ENCODE assay signal across 17 cellular contexts in the genomic region with DNA sequence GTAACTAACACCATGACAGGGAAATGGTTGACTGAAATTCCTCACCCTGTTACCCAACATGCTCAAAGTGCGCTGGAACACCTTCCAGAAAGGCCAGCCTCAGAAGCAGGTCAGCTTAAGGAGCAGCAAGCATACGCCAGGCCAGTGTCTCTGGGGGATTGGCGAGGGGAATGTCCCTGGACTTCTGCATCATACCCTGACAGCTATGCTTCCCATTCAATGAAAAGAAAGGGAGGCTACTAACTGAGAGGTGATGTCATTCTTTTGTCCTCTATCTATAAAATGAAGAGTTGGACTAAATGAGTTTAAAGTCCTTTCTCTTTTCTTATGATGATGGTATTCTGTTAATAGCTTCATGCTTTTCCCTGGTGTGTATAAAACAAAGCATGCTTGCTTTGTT. TPM values are rescaled to one million over a fixed set of nuclear protein-coding genes. Genes with fewer than 3 reads are reported as not detected.
"Had no signal": no experiment of that assay in that cellular context is flagged by ENCODE, and none has a peak within 500 bp of the region (broad histone marks: within the 10 kb centered on the region; RNA-seq: fewer than 3 reads in every experiment).

No MANE protein-coding gene starts in this region.

- H3K4me1 Mint-ChIP-seq: activated B cell treated with CpG ODN at 0.5 μM for 24 hours; activated CD4-positive, alpha-beta T cell treated with anti-CD3 and anti-CD28 coated beads, Interleukin-2, amount 10 ng/mL, durations not matched to agents 7 days and 5 days; stimulated activated naive B cell treated with anti-CD40 and anti-IgM and Interleukin-4, amounts not matched to agents 10 μg/mL and 1 μg/mL and 100 μg/mL, for 72 hours had no signal

- H3K9me3 ChIP-seq: ovary, spleen, tibial nerve, vagina had no signal

- H3K27ac Mint-ChIP-seq: activated B cell treated with CpG ODN at 0.5 μM for 24 hours; activated CD4-positive, alpha-beta T cell treated with anti-CD3 and anti-CD28 coated beads, Interleukin-2, amount 10 ng/mL, durations not matched to agents 7 days and 5 days; activated naive CD4-positive, alpha-beta T cell treated with anti-CD3 and anti-CD28 coated beads, Interleukin-2, amount 50 U/mL, for 72 hours; stimulated activated naive B cell treated with anti-CD40 and anti-IgM and Interleukin-4, amounts not matched to agents 10 μg/mL and 1 μg/mL and 100 μg/mL, for 72 hours had no signal

- H3K27me3 ChIP-seq: ovary, spleen, tibial nerve, vagina had no signal

- H3K4me1 ChIP-seq: spleen, tibial nerve, vagina had no signal

- H3K27me3 Mint-ChIP-seq: brain had no signal

- H3K4me3 Mint-ChIP-seq: activated B cell treated with CpG ODN at 0.5 μM for 24 hours; activated CD4-positive, alpha-beta T cell treated with anti-CD3 and anti-CD28 coated beads, Interleukin-2, amount 10 ng/mL, durations not matched to agents 7 days and 5 days; brain; nephron; stimulated activated naive B cell treated with anti-CD40 and anti-IgM and Interleukin-4, amounts not matched to agents 10 μg/mL and 1 μg/mL and 100 μg/mL, for 72 hours had no signal

- H3K36me3 Mint-ChIP-seq: activated naive CD4-positive, alpha-beta T cell treated with anti-CD3 and anti-CD28 coated beads, Interleukin-2, amount 50 U/mL, for 72 hours; brain; stimulated activated naive B cell treated with anti-CD40 and anti-IgM and Interleukin-4, amounts not matched to agents 10 μg/mL and 1 μg/mL and 100 μg/mL, for 72 hours had no signal

- H3K27ac ChIP-seq: ovary, spleen, tibial nerve, vagina had no signal

- DNase-seq: activated B cell treated with CpG ODN at 0.5 μM for 24 hours; activated CD4-positive, alpha-beta T cell treated with anti-CD3 and anti-CD28 coated beads, Interleukin-2, amount 10 ng/mL, durations not matched to agents 7 days and 5 days; activated CD8-positive, alpha-beta memory T cell treated with anti-CD3 and anti-CD28 coated beads for 24 hours; amniotic stem cell; effector memory CD4-positive, alpha-beta T cell; left cardiac atrium; ovary; spleen; stimulated activated CD4-positive, alpha-beta T cell treated with anti-CD3 and anti-CD28 coated beads, Interleukin-2, amount 100 ng/mL, for 24 hours; stimulated activated naive B cell treated with anti-CD40 and anti-IgM and Interleukin-4, amounts not matched to agents 10 μg/mL and 1 μg/mL and 100 μg/mL, for 72 hours had no signal

- H3K4me3 ChIP-seq: ovary, spleen, tibial nerve, vagina had no signal

- H3K9me3 Mint-ChIP-seq: activated B cell treated with CpG ODN at 0.5 μM for 24 hours; activated CD4-positive, alpha-beta T cell treated with anti-CD3 and anti-CD28 coated beads, Interleukin-2, amount 10 ng/mL, durations not matched to agents 7 days and 5 days; activated naive CD4-positive, alpha-beta T cell treated with anti-CD3 and anti-CD28 coated beads, Interleukin-2, amount 50 U/mL, for 72 hours; nephron; stimulated activated naive B cell treated with anti-CD40 and anti-IgM and Interleukin-4, amounts not matched to agents 10 μg/mL and 1 μg/mL and 100 μg/mL, for 72 hours had no signal

- H3K36me3 ChIP-seq: ovary, spleen, tibial nerve, vagina had no signal

- ATAC-seq: activated naive CD4-positive, alpha-beta T cell treated with anti-CD3 and anti-CD28 coated beads, Interleukin-2, amount 50 U/mL, for 72 hours; stimulated activated naive B cell treated with anti-CD40 and anti-IgM and Interleukin-4, amounts not matched to agents 10 μg/mL and 1 μg/mL and 100 μg/mL, for 72 hours had no signal

RNA-seq across cellular contexts. Expression of a gene that starts 21.7 kb away (rescaled TPM):
- total RNA-seq: activated B cell treated with CpG ODN at 0.5 μM for 24 hours; activated CD4-positive, alpha-beta T cell treated with anti-CD3 and anti-CD28 coated beads, Interleukin-2, amount 10 ng/mL, durations not matched to agents 7 days and 5 days; activated naive CD4-positive, alpha-beta T cell treated with anti-CD3 and anti-CD28 coated beads, Interleukin-2, amount 50 U/mL, for 72 hours; epithelial cell of proximal tubule; ovary; T-helper 1 cell treated with Interleukin-12 subunit alpha and Interleukin-12 subunit beta and Interleukin-4 antibody, amounts not matched to agents 30 ng/mL and 1 ng/mL, for 36 hours; vagina had no signal
